Comparison of ENCODE assay signal across 40 cellular contexts in genomic region chr15:87887177-87887576, GRCh38.
"Had no signal": no experiment of that assay in that cellular context is flagged by ENCODE, and none has a peak within 500 bp of the region (broad histone marks: within the 10 kb centered on the region; RNA-seq: fewer than 3 reads in every experiment).

No MANE protein-coding gene starts in this region.

- FAIRE-seq: astrocyte, bronchial epithelial cell had no signal

- H3K27me3 ChIP-seq: adrenal gland, ascending aorta, body of pancreas, brain microvascular endothelial cell, breast epithelium, cardiac muscle cell had no signal

- H3K27me3 Mint-ChIP-seq: activated naive CD4-positive, alpha-beta T cell treated with anti-CD3 and anti-CD28 coated beads, Interleukin-2, amount 10 ng/mL, durations not matched to agents 7 days and 5 days; activated naive CD8-positive, alpha-beta T cell treated with anti-CD3 and anti-CD28 coated beads, Interleukin-2, amount 10 ng/mL, durations not matched to agents 7 days and 5 days; activated T-cell treated with anti-CD3 and anti-CD28 coated beads, Interleukin-2, amount 50 U/mL, for 24 hours; central memory CD8-positive, alpha-beta T cell had no signal

- H3K27ac Mint-ChIP-seq: activated naive CD4-positive, alpha-beta T cell treated with anti-CD3 and anti-CD28 coated beads for 36 hours; activated naive CD4-positive, alpha-beta T cell treated with anti-CD3 and anti-CD28 coated beads, Interleukin-2, amount 10 ng/mL, durations not matched to agents 7 days and 5 days; activated naive CD4-positive, alpha-beta T cell treated with anti-CD3 and anti-CD28 coated beads, Interleukin-2, amount 50 U/mL, for 24 hours; activated naive CD4-positive, alpha-beta T cell treated with anti-CD3 and anti-CD28 coated beads, Interleukin-2, amount 50 U/mL, for 72 hours; activated naive CD8-positive, alpha-beta T cell; activated naive CD8-positive, alpha-beta T cell treated with anti-CD3 and anti-CD28 coated beads for 36 hours; activated naive CD8-positive, alpha-beta T cell treated with anti-CD3 and anti-CD28 coated beads, Interleukin-2, amount 10 ng/mL, durations not matched to agents 7 days and 5 days; activated naive CD8-positive, alpha-beta T cell treated with anti-CD3 and anti-CD28 coated beads, Interleukin-2, amount 50 U/mL, for 24 hours; activated T-cell treated with anti-CD3 and anti-CD28 coated beads, Interleukin-2, amount 50 U/mL, for 24 hours; activated T-cell treated with anti-CD3 and anti-CD28 coated beads, Interleukin-2, amount 50 U/mL, for 72 hours; activated T-helper 1 cell treated with anti-CD3 and anti-CD28 coated beads, Interleukin-12 subunit alpha, Interleukin-12 subunit beta, Interleukin-2, Interleukin-4 antibody, amounts not matched to agents 30 ng/mL and 10 ng/mL and 1 ng/mL, durations not matched to agents 14 hours and 24 hours and 36 hours; activated T-helper 17 cell treated with anti-CD3 and anti-CD28 coated beads, Interleukin-2, amount 50 U/mL, for 72 hours; activated T-helper 2 cell treated with anti-CD3 and anti-CD28 coated beads, Interferon-gamma antibody, Interleukin-2, Interleukin-4, amounts not matched to agents 10 μg/mL and 5 μg/mL and 100 μg/mL, durations not matched to agents 14 hours and 24 hours and 36 hours; brain had no signal

- H3K4me1 ChIP-seq: adrenal gland, ascending aorta, body of pancreas, breast epithelium had no signal

- DNase-seq: activated effector memory CD4-positive, alpha-beta T cell treated with anti-CD3 and anti-CD28 coated beads, Interleukin-2, amount 50 U/mL, for 16 hours; activated effector memory CD4-positive, alpha-beta T cell treated with Interleukin-2 at 50 U/mL for 16 hours; activated gamma-delta T cell; activated gamma-delta T cell treated with Interleukin-2 at 50 U/mL for 16 hours; activated naive CD4-positive, alpha-beta T cell; activated naive CD4-positive, alpha-beta T cell treated with anti-CD3 and anti-CD28 coated beads for 36 hours; activated naive CD4-positive, alpha-beta T cell treated with anti-CD3 and anti-CD28 coated beads, Interleukin-2, amount 10 ng/mL, durations not matched to agents 7 days and 5 days; activated naive CD4-positive, alpha-beta T cell treated with anti-CD3 and anti-CD28 coated beads, Interleukin-2, amount 50 U/mL, for 16 hours; activated naive CD4-positive, alpha-beta T cell treated with Interleukin-2 at 50 U/mL for 16 hours; activated naive CD8-positive, alpha-beta T cell treated with anti-CD3 and anti-CD28 coated beads for 36 hours; activated naive CD8-positive, alpha-beta T cell treated with anti-CD3 and anti-CD28 coated beads, Interleukin-2, amount 10 ng/mL, durations not matched to agents 7 days and 5 days; activated naive CD8-positive, alpha-beta T cell treated with anti-CD3 and anti-CD28 coated beads, Interleukin-2, amount 50 U/mL, for 24 hours; activated T-cell treated with anti-CD3 and anti-CD28 coated beads, Interleukin-2, amount 50 U/mL, for 1 hour; activated T-cell treated with anti-CD3 and anti-CD28 coated beads, Interleukin-2, amount 50 U/mL, for 24 hours; activated T-cell treated with anti-CD3 and anti-CD28 coated beads, Interleukin-2, amount 50 U/mL, for 4 hours; activated T-cell treated with anti-CD3 and anti-CD28 coated beads, Interleukin-2, amount 50 U/mL, for 48 hours; activated T-cell treated with anti-CD3 and anti-CD28 coated beads, Interleukin-2, amount 50 U/mL, for 72 hours; adrenal gland; amniotic stem cell; amygdala; anterior cingulate cortex; aorta; body of pancreas; brain microvascular endothelial cell; caudate nucleus; central memory CD4-positive, alpha-beta T cell; cerebellar nuclear complex had no signal

- H3K27ac ChIP-seq: adrenal gland, ascending aorta, body of pancreas, brain microvascular endothelial cell, breast epithelium, cardiac muscle cell had no signal

- H3K4me3 Mint-ChIP-seq: activated naive CD4-positive, alpha-beta T cell treated with anti-CD3 and anti-CD28 coated beads for 36 hours; activated naive CD4-positive, alpha-beta T cell treated with anti-CD3 and anti-CD28 coated beads, Interleukin-2, amount 10 ng/mL, durations not matched to agents 7 days and 5 days; activated naive CD4-positive, alpha-beta T cell treated with anti-CD3 and anti-CD28 coated beads, Interleukin-2, amount 50 U/mL, for 24 hours; activated naive CD8-positive, alpha-beta T cell; activated naive CD8-positive, alpha-beta T cell treated with anti-CD3 and anti-CD28 coated beads for 36 hours; activated naive CD8-positive, alpha-beta T cell treated with anti-CD3 and anti-CD28 coated beads, Interleukin-2, amount 10 ng/mL, durations not matched to agents 7 days and 5 days; activated naive CD8-positive, alpha-beta T cell treated with anti-CD3 and anti-CD28 coated beads, Interleukin-2, amount 50 U/mL, for 24 hours; activated T-cell treated with anti-CD3 and anti-CD28 coated beads, Interleukin-2, amount 50 U/mL, for 24 hours; activated T-cell treated with anti-CD3 and anti-CD28 coated beads, Interleukin-2, amount 50 U/mL, for 4 hours; activated T-cell treated with anti-CD3 and anti-CD28 coated beads, Interleukin-2, amount 50 U/mL, for 72 hours; activated T-helper 1 cell treated with anti-CD3 and anti-CD28 coated beads, Interleukin-12 subunit alpha, Interleukin-12 subunit beta, Interleukin-2, Interleukin-4 antibody, amounts not matched to agents 30 ng/mL and 10 ng/mL and 1 ng/mL, durations not matched to agents 14 hours and 24 hours and 36 hours; activated T-helper 17 cell treated with anti-CD3 and anti-CD28 coated beads, Interleukin-2, amount 50 U/mL, for 72 hours; brain; central memory CD8-positive, alpha-beta T cell had no signal

- H3K9me3 Mint-ChIP-seq: activated naive CD4-positive, alpha-beta T cell treated with anti-CD3 and anti-CD28 coated beads for 36 hours; activated naive CD4-positive, alpha-beta T cell treated with anti-CD3 and anti-CD28 coated beads, Interleukin-2, amount 10 ng/mL, durations not matched to agents 7 days and 5 days; activated naive CD4-positive, alpha-beta T cell treated with anti-CD3 and anti-CD28 coated beads, Interleukin-2, amount 50 U/mL, for 72 hours; activated naive CD8-positive, alpha-beta T cell treated with anti-CD3 and anti-CD28 coated beads for 36 hours; activated naive CD8-positive, alpha-beta T cell treated with anti-CD3 and anti-CD28 coated beads, Interleukin-2, amount 10 ng/mL, durations not matched to agents 7 days and 5 days; activated naive CD8-positive, alpha-beta T cell treated with anti-CD3 and anti-CD28 coated beads, Interleukin-2, amount 50 U/mL, for 24 hours; activated T-cell treated with anti-CD3 and anti-CD28 coated beads, Interleukin-2, amount 50 U/mL, for 24 hours; activated T-cell treated with anti-CD3 and anti-CD28 coated beads, Interleukin-2, amount 50 U/mL, for 4 hours; activated T-cell treated with anti-CD3 and anti-CD28 coated beads, Interleukin-2, amount 50 U/mL, for 72 hours; activated T-helper 1 cell treated with anti-CD3 and anti-CD28 coated beads, Interleukin-12 subunit alpha, Interleukin-12 subunit beta, Interleukin-2, Interleukin-4 antibody, amounts not matched to agents 30 ng/mL and 10 ng/mL and 1 ng/mL, durations not matched to agents 14 hours and 24 hours and 36 hours; activated T-helper 17 cell treated with anti-CD3 and anti-CD28 coated beads, Interleukin-2, amount 50 U/mL, for 72 hours; activated T-helper 2 cell treated with anti-CD3 and anti-CD28 coated beads, Interferon-gamma antibody, Interleukin-2, Interleukin-4, amounts not matched to agents 10 μg/mL and 5 μg/mL and 100 μg/mL, durations not matched to agents 14 hours and 24 hours and 36 hours had no signal

- ATAC-seq: activated naive CD4-positive, alpha-beta T cell treated with anti-CD3 and anti-CD28 coated beads, Interleukin-2, amount 50 U/mL, for 72 hours; activated naive CD8-positive, alpha-beta T cell treated with anti-CD3 and anti-CD28 coated beads, Interleukin-2, amount 50 U/mL, for 24 hours; activated T-cell treated with anti-CD3 and anti-CD28 coated beads, Interleukin-2, amount 50 U/mL, for 4 hours; activated T-cell treated with anti-CD3 and anti-CD28 coated beads, Interleukin-2, amount 50 U/mL, for 72 hours; activated T-helper 17 cell treated with anti-CD3 and anti-CD28 coated beads, Interleukin-2, amount 50 U/mL, for 72 hours; body of pancreas had no signal

- H3K36me3 Mint-ChIP-seq: activated naive CD4-positive, alpha-beta T cell treated with anti-CD3 and anti-CD28 coated beads, Interleukin-2, amount 10 ng/mL, durations not matched to agents 7 days and 5 days; activated naive CD4-positive, alpha-beta T cell treated with anti-CD3 and anti-CD28 coated beads, Interleukin-2, amount 50 U/mL, for 24 hours; activated naive CD4-positive, alpha-beta T cell treated with anti-CD3 and anti-CD28 coated beads, Interleukin-2, amount 50 U/mL, for 72 hours; activated naive CD8-positive, alpha-beta T cell; activated naive CD8-positive, alpha-beta T cell treated with anti-CD3 and anti-CD28 coated beads for 36 hours; activated naive CD8-positive, alpha-beta T cell treated with anti-CD3 and anti-CD28 coated beads, Interleukin-2, amount 10 ng/mL, durations not matched to agents 7 days and 5 days had no signal

- H3K9me3 ChIP-seq: adrenal gland, ascending aorta, body of pancreas, breast epithelium had no signal

- H3K36me3 ChIP-seq: adrenal gland, ascending aorta, brain microvascular endothelial cell, breast epithelium, cardiac muscle cell had no signal

- H3K4me3 ChIP-seq: adrenal gland, ascending aorta, body of pancreas, breast epithelium, cardiac muscle cell had no signal

- H3K4me1 Mint-ChIP-seq: activated naive CD4-positive, alpha-beta T cell treated with anti-CD3 and anti-CD28 coated beads, Interleukin-2, amount 10 ng/mL, durations not matched to agents 7 days and 5 days; activated naive CD4-positive, alpha-beta T cell treated with anti-CD3 and anti-CD28 coated beads, Interleukin-2, amount 50 U/mL, for 24 hours; activated naive CD8-positive, alpha-beta T cell treated with anti-CD3 and anti-CD28 coated beads for 36 hours; activated naive CD8-positive, alpha-beta T cell treated with anti-CD3 and anti-CD28 coated beads, Interleukin-2, amount 10 ng/mL, durations not matched to agents 7 days and 5 days; activated naive CD8-positive, alpha-beta T cell treated with anti-CD3 and anti-CD28 coated beads, Interleukin-2, amount 50 U/mL, for 24 hours; activated T-helper 17 cell treated with anti-CD3 and anti-CD28 coated beads, Interleukin-2, amount 50 U/mL, for 72 hours; brain; central memory CD8-positive, alpha-beta T cell had no signal
